In the genomic region with DNA sequence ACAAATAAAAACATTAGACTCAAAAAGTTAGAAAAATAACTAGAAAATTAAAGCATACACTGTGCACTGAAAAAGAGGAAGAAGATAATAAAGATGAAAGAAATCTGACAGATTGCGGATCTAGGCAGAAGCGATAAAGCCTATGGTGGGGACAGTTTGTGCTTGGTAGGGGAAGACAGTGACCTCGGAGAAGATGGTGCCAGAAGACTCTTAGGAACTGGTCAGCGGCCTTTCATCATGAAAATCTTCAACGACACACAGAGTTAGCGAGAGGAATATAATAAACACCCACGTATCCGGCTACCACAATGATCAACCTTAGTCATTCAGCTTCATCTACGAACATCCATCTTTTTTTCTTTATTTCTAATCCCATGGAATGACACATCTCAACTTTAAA, we compare ENCODE assay signal across 16 cellular contexts.
DNase-seq lines count a peak whose midpoint lies in the region; ATAC-seq and TF ChIP-seq lines count a peak whose summit lies in the region.
"Had no signal": no experiment of that assay in that cellular context is flagged by ENCODE, and none has a peak within 500 bp of the region (broad histone marks: within the 10 kb centered on the region; RNA-seq: fewer than 3 reads in every experiment).

No MANE protein-coding gene starts in this region.

- no peak overlapping the region for H2BK120ac ChIP-seq in neuronal stem cell (ENCODE audit: low read depth, low read length)

- peaks cover 2% of the 10 kb centered on the region for H3K27me3 Mint-ChIP-seq in activated B cell treated with CpG ODN at 0.5 μM for 24 hours
- H3K27me3 Mint-ChIP-seq: activated CD4-positive, alpha-beta memory T cell treated with anti-CD3 and anti-CD28 coated beads for 36 hours; memory B cell had no signal

- H3K36me3 ChIP-seq in muscle layer of duodenum (ENCODE audit: control insufficient read depth in 1 of 2, insufficient read depth in 2 of 2, low read length in 2 of 2) (no peaks in the 10 kb centered on the region), neuronal stem cell (replicated peaks in 1 of 2; ENCODE audit: control insufficient read depth in 2 of 2, insufficient read depth in 2 of 2, low read length in 2 of 2) (no peaks in the 10 kb centered on the region)
- H3K36me3 ChIP-seq: BE2C, right lobe of liver had no signal

- no peak overlapping the region for H3K9ac ChIP-seq in neuronal stem cell (ENCODE audit: low read depth, low read length, poor library complexity)

- H3K23ac ChIP-seq in neuronal stem cell (ENCODE audit: low read depth, low read length, poor library complexity): no peak overlapping the region

- no peak overlapping the region for H4K91ac ChIP-seq in neuronal stem cell (ENCODE audit: low read depth, low read length, poor library complexity)

- in situ Hi-C loops in KBM-7 (cut with MboI; ENCODE audit: low pct_unique_long_range_greater_than_20kb, low sequenced_read_pairs): no loop called here

- H2BK5ac ChIP-seq in neuronal stem cell (ENCODE audit: low read length): no peak overlapping the region

- intact Hi-C loops in activated B cell treated with CpG ODN at 0.5 μM for 24 hours (cut with micrococcal nuclease): no loop called here

- H3K27ac ChIP-seq in muscle layer of duodenum (ENCODE audit: low read length): peak overlapping the region; percentile 78
- H3K27ac ChIP-seq in temporal lobe (ENCODE audit: low read depth, low read length): peak overlapping the region; percentile 97
- no peak overlapping the region for H3K27ac ChIP-seq in neuronal stem cell (replicated peaks; ENCODE audit: low read length)

- WGBS in neuronal stem cell (ENCODE audit: extremely low coverage in 2 of 2, insufficient read length in 2 of 2, insufficient replicate concordance in 1 of 2), 2 donors: 100% methylated on average over 1 of the region's 9 CpGs; no CpG with 5 or more reads in 1 of the 2 donors

- H3K4ac ChIP-seq in neuronal stem cell (ENCODE audit: low read length): no peak overlapping the region

- POLR2A ChIA-PET in activated B cell treated with CpG ODN at 0.5 μM for 24 hours (lab: Charles Lee): no interaction called here

- H3K9me3 ChIP-seq in muscle layer of duodenum (ENCODE audit: control insufficient read depth in 1 of 2, low read length in 2 of 2) (no peaks in the 10 kb centered on the region), neuronal stem cell (replicated peaks in 1 of 2; ENCODE audit: control insufficient read depth in 2 of 2, insufficient read depth in 1 of 2, low read depth in 1 of 2, low read length in 2 of 2) (peaks cover 0 to 1% of the 10 kb centered on the region in 2 donors)
- H3K9me3 ChIP-seq: BE2C, right lobe of liver had no signal

- no peak overlapping the region for H2BK15ac ChIP-seq in neuronal stem cell (ENCODE audit: low read length)

- no peak overlapping the region for H3K4me3 ChIP-seq in muscle layer of duodenum (ENCODE audit: low read depth in 1 of 2, low read length in 2 of 2)
- H3K4me3 ChIP-seq in neuronal stem cell (ENCODE audit: low read length in 2 of 2): no peak overlapping the region
- H3K4me3 ChIP-seq: right lobe of liver had no signal

- H3K9me3 Mint-ChIP-seq in activated B cell treated with CpG ODN at 0.5 μM for 24 hours: no peaks in the 10 kb centered on the region
- H3K9me3 Mint-ChIP-seq: activated CD4-positive, alpha-beta memory T cell treated with anti-CD3 and anti-CD28 coated beads for 36 hours; memory B cell had no signal

- no peak overlapping the region for H3K14ac ChIP-seq in neuronal stem cell (ENCODE audit: low read length)

- no peak for ATAC-seq in activated B cell treated with CpG ODN at 0.5 μM for 24 hours (ENCODE audit: low read depth)
- no peak for ATAC-seq in GM21737 (IDR thresholded peaks at IDR 0.05; ENCODE audit: unreplicated experiment)
- no peak for ATAC-seq in GM19463 (IDR thresholded peaks at IDR 0.05; ENCODE audit: unreplicated experiment)
- no peak for ATAC-seq in HG02571 (IDR thresholded peaks at IDR 0.05; ENCODE audit: unreplicated experiment)
- ATAC-seq: right lobe of liver had no signal

- no peak overlapping the region for H4K8ac ChIP-seq in neuronal stem cell (ENCODE audit: low read depth, low read length)

- DNase-seq in KBM-7 (peak; percentile 40), activated B cell treated with CpG ODN at 0.5 μM for 24 hours (no peak), neuronal stem cell (ENCODE audit: low spot score) (no peak)
- DNase-seq: activated CD4-positive, alpha-beta memory T cell treated with anti-CD3 and anti-CD28 coated beads for 36 hours; BE2C; IMR-90; NCI-H1092 treated with DMSO at 0.1 percent for 48 hours; RPMI8226; trophoblast cell had no signal

- H3K18ac ChIP-seq in neuronal stem cell (ENCODE audit: low read length): no peak overlapping the region

- H3K27ac Mint-ChIP-seq in activated B cell treated with CpG ODN at 0.5 μM for 24 hours: no peak overlapping the region
- H3K27ac Mint-ChIP-seq: activated CD4-positive, alpha-beta memory T cell treated with anti-CD3 and anti-CD28 coated beads for 36 hours; memory B cell had no signal

- H3K4me3 Mint-ChIP-seq in activated B cell treated with CpG ODN at 0.5 μM for 24 hours: peak overlapping the region; percentile 6
- H3K4me3 Mint-ChIP-seq: activated CD4-positive, alpha-beta memory T cell treated with anti-CD3 and anti-CD28 coated beads for 36 hours; memory B cell had no signal

- H3K4me1 ChIP-seq in muscle layer of duodenum (ENCODE audit: control insufficient read depth in 1 of 2, insufficient read depth in 2 of 2, low read length in 2 of 2) (peaks cover 37 to 71% of the 10 kb centered on the region in 2 donors), neuronal stem cell (ENCODE audit: control insufficient read depth in 2 of 2, insufficient read depth in 1 of 2, low read depth in 1 of 2, low read length in 2 of 2) (peaks cover 0 to 17% of the 10 kb centered on the region in 2 donors)
- H3K4me1 ChIP-seq: BE2C had no signal

- CTCF ChIA-PET in activated B cell treated with CpG ODN at 0.5 μM for 24 hours (lab: Charles Lee): no interaction called here

- H3K4me2 ChIP-seq in neuronal stem cell (ENCODE audit: insufficient read depth, low read length, poor library complexity, severe bottlenecking): no peak overlapping the region

- H3K79me1 ChIP-seq in neuronal stem cell (ENCODE audit: low read depth, low read length): peaks cover 5% of the 10 kb centered on the region

- no peak overlapping the region for H2AK5ac ChIP-seq in neuronal stem cell (ENCODE audit: low read depth, low read length)

- no peak overlapping the region for H2BK12ac ChIP-seq in neuronal stem cell (ENCODE audit: low read length)

- H2AFZ ChIP-seq in neuronal stem cell (ENCODE audit: low read length): no peak overlapping the region

- H3K36me3 Mint-ChIP-seq in activated B cell treated with CpG ODN at 0.5 μM for 24 hours (ENCODE audit: low read depth): no peaks in the 10 kb centered on the region
- H3K36me3 Mint-ChIP-seq: memory B cell had no signal

- no peak for TF ChIP-seq CTCF in activated B cell treated with CpG ODN at 0.5 μM for 24 hours (IDR thresholded peaks at IDR 0.05)

- peaks cover 48% of the 10 kb centered on the region for H3K4me1 Mint-ChIP-seq in activated B cell treated with CpG ODN at 0.5 μM for 24 hours

- H3K27me3 ChIP-seq in muscle layer of duodenum (ENCODE audit: low read depth, low read length) (no peaks in the 10 kb centered on the region), neuronal stem cell (ENCODE audit: control insufficient read depth in 3 of 3, insufficient read depth in 3 of 3, low read depth in 1 of 3, low read length in 3 of 3) (no peaks in the 10 kb centered on the region)
- H3K27me3 ChIP-seq: BE2C, right lobe of liver had no signal
